ENCODE assay signal across 8 cellular contexts in the genomic region with DNA sequence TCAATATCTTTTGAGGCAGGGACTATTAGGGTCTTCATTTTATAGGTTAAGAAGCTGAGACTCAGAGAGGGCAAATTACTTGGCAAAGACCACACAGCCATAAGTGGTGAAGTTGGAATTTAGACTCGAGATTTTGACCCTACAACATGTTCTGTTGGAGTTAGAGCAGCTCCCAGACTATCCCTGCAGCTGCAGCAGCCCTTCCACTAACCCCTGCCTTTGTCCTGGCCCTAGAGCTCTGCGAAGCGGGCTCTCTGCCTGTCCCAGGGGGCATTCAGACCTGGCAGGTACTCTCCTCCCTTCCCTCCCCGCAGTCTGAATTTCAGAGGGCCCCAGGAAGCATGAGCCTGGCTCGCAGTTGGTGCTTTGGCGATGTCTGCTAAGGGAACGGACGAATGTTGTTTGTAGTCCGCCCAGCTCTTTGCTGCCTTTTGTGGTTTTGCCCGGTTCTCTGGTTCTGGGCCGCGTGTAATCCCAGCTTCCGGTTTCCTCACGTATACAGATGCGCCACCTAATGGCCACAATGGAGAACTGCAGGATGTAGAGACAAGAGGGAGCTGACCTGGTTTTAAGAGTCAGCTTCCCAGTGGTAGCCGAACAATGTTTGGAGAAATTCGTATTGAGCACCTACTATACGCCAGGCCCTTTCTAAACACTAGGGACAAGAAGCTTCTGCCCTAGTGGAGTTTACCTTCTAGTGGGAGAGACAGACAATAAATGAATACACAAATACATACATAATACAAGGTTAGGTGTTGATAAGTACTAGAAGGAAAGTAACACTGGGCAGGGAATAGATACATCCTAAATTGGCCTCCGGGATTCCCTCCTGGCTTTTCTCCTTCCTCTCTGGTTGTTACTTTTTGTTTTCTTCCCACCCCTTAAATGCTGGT.
DNase-seq lines count a peak whose midpoint lies in the region; ATAC-seq and TF ChIP-seq lines count a peak whose summit lies in the region.

No MANE protein-coding gene starts in this region.

- ATAC-seq in DND-41 (ENCODE audit: insufficient read depth, low read depth), result peak; percentile 87

- H3K9me2 ChIP-seq in GM23248 (ENCODE audit: insufficient read depth), result no peaks in the 10 kb centered on the region

- 4 to 5% methylated on average over 19 of the region's 19 CpGs for WGBS in GM23248 (ENCODE audit: low coverage in 1 of 2, low lambda C conversion rate in 2 of 2, missing lambda C conversion rate in 2 of 2), 2 experiments

- H3K36me3 ChIP-seq in DND-41 (ENCODE audit: insufficient read depth, low read length) (no peaks in the 10 kb centered on the region), GM23248 (ENCODE audit: low read depth) (no peaks in the 10 kb centered on the region), subcutaneous abdominal adipose tissue (ENCODE audit: control insufficient read depth in 5 of 5, insufficient read depth in 5 of 5, low read length in 5 of 5) (no peaks in the 10 kb centered on the region)

- no peaks in the 10 kb centered on the region for H3F3A ChIP-seq in GM23248 (ENCODE audit: insufficient read depth)

- peak overlapping the region; percentile 76 for H3K4me2 ChIP-seq in DND-41 (ENCODE audit: insufficient read depth, low read length)
- peak overlapping the region; percentile 89 for H3K4me2 ChIP-seq in GM23248 (ENCODE audit: unreplicated experiment)

- H3K27ac ChIP-seq in DND-41 (ENCODE audit: low read length) (peak overlapping the region; percentile 76), GM23248 (peak overlapping the region; percentile 58), subcutaneous abdominal adipose tissue (ENCODE audit: low read depth, low read length) (no peak overlapping the region)

- TF ChIP-seq CTCF in DND-41 (IDR thresholded peaks at IDR 0.05; ENCODE audit: borderline replicate concordance, extremely low read depth, low read length, poor library complexity, severe bottlenecking), result peak; percentile 96

- DNase-seq in DND-41 (peak; percentile 84), GM23248 (peak; percentile 92), LoVo (ENCODE audit: low spot score) (peak; percentile 80), SHP77 (lab: John Stamatoyannopoulos, UW) (peak; percentile 74 to 76), foreskin melanocyte (peak; percentile 79), non-pigmented ciliary epithelial cell (ENCODE audit: low read depth) (peak; percentile 60)
- peak; percentile 87 for DNase-seq in activated effector memory CD4-positive, alpha-beta T cell treated with anti-CD3 and anti-CD28 coated beads, Interleukin-2, amount 50 U/mL, for 16 hours

- no peaks in the 10 kb centered on the region for H3K79me2 ChIP-seq in DND-41 (ENCODE audit: insufficient read depth, low read length)
- H3K79me2 ChIP-seq in GM23248 (ENCODE audit: insufficient read depth), result no peaks in the 10 kb centered on the region

- no peaks in the 10 kb centered on the region for H4K20me1 ChIP-seq in DND-41 (ENCODE audit: insufficient read depth, low read length)
- H4K20me1 ChIP-seq in GM23248 (ENCODE audit: insufficient read depth), result no peaks in the 10 kb centered on the region

- peak overlapping the region; percentile 95 for H2AFZ ChIP-seq in DND-41 (ENCODE audit: low read depth, low read length)
- H2AFZ ChIP-seq in GM23248, result peak overlapping the region; percentile 98

- H3K27me3 ChIP-seq in DND-41 (ENCODE audit: insufficient read depth, low read length, poor library complexity) (no peaks in the 10 kb centered on the region), GM23248 (replicated peaks; ENCODE audit: insufficient read depth) (no peaks in the 10 kb centered on the region), subcutaneous abdominal adipose tissue (ENCODE audit: control insufficient read depth in 5 of 5, insufficient read depth in 4 of 5, low read length in 5 of 5) (peaks cover 0 to 3% (median 0%) of the 10 kb centered on the region in 5 donors)

- H3K4me3 ChIP-seq in DND-41 (ENCODE audit: low read depth in 1 of 2, low read length in 2 of 2) (peak overlapping the region in 1 of 2 experiments; percentile 51; a peak in 2 of 4 replicates), GM23248 (peak overlapping the region; percentile 53), subcutaneous abdominal adipose tissue (ENCODE audit: low read depth in 1 of 5, low read length in 5 of 5) (peak overlapping the region; percentile 24 to 59 (median 46))

- H3K9ac ChIP-seq in DND-41 (ENCODE audit: low read depth, low read length) (peak overlapping the region; percentile 49), GM23248 (peak overlapping the region; percentile 73), subcutaneous abdominal adipose tissue (ENCODE audit: low read length in 5 of 5) (peak overlapping the region in 3 of 5 donors; percentile 25 to 57 (median 53))

- H3K9me3 ChIP-seq in DND-41 (ENCODE audit: insufficient read depth, low read length, severe bottlenecking), result no peaks in the 10 kb centered on the region
- H3K9me3 ChIP-seq in GM23248 (ENCODE audit: low read depth), result no peaks in the 10 kb centered on the region
- H3K9me3 ChIP-seq in subcutaneous abdominal adipose tissue (ENCODE audit: control insufficient read depth in 5 of 5, low read length in 5 of 5), result no peaks in the 10 kb centered on the region

- H3K4me1 ChIP-seq in DND-41 (ENCODE audit: insufficient read depth, low read length), result peaks cover 9% of the 10 kb centered on the region
- H3K4me1 ChIP-seq in GM23248 (ENCODE audit: insufficient read depth), result peaks cover 24% of the 10 kb centered on the region
- peaks cover 0 to 6% (median 5%) of the 10 kb centered on the region in 5 donors for H3K4me1 ChIP-seq in subcutaneous abdominal adipose tissue (ENCODE audit: control insufficient read depth in 5 of 5, insufficient read depth in 5 of 5, low read length in 5 of 5)

- in situ Hi-C loops in GM23248 (cut with MboI), result no loop called here
